In genomic region chr6:36566418-36566905, GRCh38 we compare ENCODE assay signal across 1 cellular context.
TF ChIP-seq lines count a peak whose summit lies in the region.

No MANE protein-coding gene starts in this region.

TF ChIP-seq in HepG2, 621 proteins besides CTCF, POLR2A, EP300 and RAD21 (continued from another document and continues in another):
- TF ChIP-seq PAXIP1 (CRISPR knock-in tag; conservative IDR thresholded peaks at IDR 0.05) = peak; percentile 92
- TF ChIP-seq ZNF263 (CRISPR knock-in tag; IDR thresholded peaks at IDR 0.05) = no peak
- no peak for TF ChIP-seq BRD4 (CRISPR knock-in tag; IDR thresholded peaks at IDR 0.05)
- TF ChIP-seq ZBTB21 (CRISPR knock-in tag; IDR thresholded peaks at IDR 0.05) = peak; percentile 79
- no peak for TF ChIP-seq GLI4 (CRISPR knock-in tag; IDR thresholded peaks at IDR 0.05; ENCODE audit: borderline replicate concordance)
- TF ChIP-seq HMGXB3 (CRISPR knock-in tag; IDR thresholded peaks at IDR 0.05; ENCODE audit: borderline replicate concordance) = 0 out of 2 replicates have a peak, but pooled peaks have one; percentile 45
- TF ChIP-seq ARNTL (CRISPR knock-in tag; IDR thresholded peaks at IDR 0.05) = peak; percentile 90
- TF ChIP-seq AHR (CRISPR knock-in tag; IDR thresholded peaks at IDR 0.05) = 0 out of 2 replicates have a peak, but pooled peaks have one; percentile 44
- peak; percentile 75; the same call in 1 of the 2 replicates for TF ChIP-seq FOXK1 (CRISPR knock-in tag; IDR thresholded peaks at IDR 0.05; ENCODE audit: borderline replicate concordance, low read depth)
- no peak for TF ChIP-seq ZNF572 (CRISPR knock-in tag; IDR thresholded peaks at IDR 0.05)
- peak; percentile 71; the same call in 1 of the 2 replicates for TF ChIP-seq KAT7 (CRISPR knock-in tag; IDR thresholded peaks at IDR 0.05; ENCODE audit: borderline replicate concordance)
- no peak for TF ChIP-seq ZNF616 (CRISPR knock-in tag; IDR thresholded peaks at IDR 0.05; ENCODE audit: low read depth)
- TF ChIP-seq SMARCE1 (IDR thresholded peaks at IDR 0.05; ENCODE audit: borderline replicate concordance) = no peak
- TF ChIP-seq SOX5 (CRISPR knock-in tag; IDR thresholded peaks at IDR 0.05; ENCODE audit: borderline replicate concordance) = peak; percentile 85
- TF ChIP-seq ZNF580 (CRISPR knock-in tag; IDR thresholded peaks at IDR 0.05; ENCODE audit: borderline replicate concordance, low read depth) = 0 out of 2 replicates have a peak, but pooled peaks have one; percentile 67
- TF ChIP-seq ZNF563 (CRISPR knock-in tag; IDR thresholded peaks at IDR 0.05) = no peak
- TF ChIP-seq ZNF350 (CRISPR knock-in tag; IDR thresholded peaks at IDR 0.05; ENCODE audit: borderline replicate concordance, low read depth) = peak; percentile 32; the same call in 1 of the 2 replicates
- TF ChIP-seq ZNF556 (CRISPR knock-in tag; IDR thresholded peaks at IDR 0.05; ENCODE audit: borderline replicate concordance) = peak; percentile 94
- TF ChIP-seq ZNF282 (IDR thresholded peaks at IDR 0.05; ENCODE audit: partially characterized antibody) = no peak
- TF ChIP-seq HNF1A (IDR thresholded peaks at IDR 0.05; ENCODE audit: low read depth) = peak; percentile 45
- peak; percentile 50; the same call in 1 of the 2 replicates for TF ChIP-seq HNF1A (CRISPR knock-in tag; IDR thresholded peaks at IDR 0.05; ENCODE audit: borderline replicate concordance)
- TF ChIP-seq ZNF776 (CRISPR knock-in tag; IDR thresholded peaks at IDR 0.05) = no peak
- peak; percentile 47; the same call in 1 of the 2 replicates for TF ChIP-seq TBX3 (IDR thresholded peaks at IDR 0.05; ENCODE audit: borderline replicate concordance)
- TF ChIP-seq BATF2 (CRISPR knock-in tag; IDR thresholded peaks at IDR 0.05) = no peak
- TF ChIP-seq CREM (IDR thresholded peaks at IDR 0.05) = peak; percentile 77
- no peak for TF ChIP-seq CREM (CRISPR knock-in tag; IDR thresholded peaks at IDR 0.05)
- peak; percentile 23; the same call in 1 of the 2 replicates for TF ChIP-seq NR2F2 (IDR thresholded peaks at IDR 0.05; ENCODE audit: borderline replicate concordance, low read depth)
- TF ChIP-seq NBN (conservative IDR thresholded peaks at IDR 0.05) = no peak
- TF ChIP-seq ZNF501 (CRISPR knock-in tag; IDR thresholded peaks at IDR 0.05) = peak; percentile 37; the same call in 1 of the 2 replicates
- no peak for TF ChIP-seq RBFOX2 (IDR thresholded peaks at IDR 0.05; ENCODE audit: low read depth, low read length)
- peak; percentile 74 for TF ChIP-seq ZNF317 (CRISPR knock-in tag; IDR thresholded peaks at IDR 0.05)
- TF ChIP-seq MATR3 (CRISPR knock-in tag; IDR thresholded peaks at IDR 0.05) = no peak
- TF ChIP-seq ZNF460 (CRISPR knock-in tag; IDR thresholded peaks at IDR 0.05; ENCODE audit: borderline replicate concordance) = peak; percentile 95
- TF ChIP-seq MLX (CRISPR knock-in tag; IDR thresholded peaks at IDR 0.05) = peak; percentile 65
- peak; percentile 51 for TF ChIP-seq NR2F6 (IDR thresholded peaks at IDR 0.05)
- peak; percentile 81 for TF ChIP-seq NR2F6 (CRISPR knock-in tag; IDR thresholded peaks at IDR 0.05)
- TF ChIP-seq ZNF562 (CRISPR knock-in tag; IDR thresholded peaks at IDR 0.05; ENCODE audit: borderline replicate concordance) = no peak
- TF ChIP-seq HNF1B (CRISPR knock-in tag; IDR thresholded peaks at IDR 0.05) = peak; percentile 79
- peak; percentile 96 for TF ChIP-seq MYC (CRISPR knock-in tag; IDR thresholded peaks at IDR 0.05; ENCODE audit: borderline replicate concordance)
- TF ChIP-seq ZNF431 (CRISPR knock-in tag; IDR thresholded peaks at IDR 0.05; ENCODE audit: borderline replicate concordance, low read depth) = no peak
- TF ChIP-seq FOXC1 (CRISPR knock-in tag; IDR thresholded peaks at IDR 0.05; ENCODE audit: borderline replicate concordance) = no peak; the same call in 1 of the 2 replicates
- TF ChIP-seq CHD4 (IDR thresholded peaks at IDR 0.05; ENCODE audit: borderline replicate concordance, low read length) = peak; percentile 99; the same call in 1 of the 2 replicates
- peak; percentile 68 for TF ChIP-seq REPIN1 (CRISPR knock-in tag; IDR thresholded peaks at IDR 0.05; ENCODE audit: borderline replicate concordance, low read depth)
- TF ChIP-seq TRIM22 (IDR thresholded peaks at IDR 0.05) = no peak
- TF ChIP-seq CEBPG (CRISPR knock-in tag; IDR thresholded peaks at IDR 0.05) = peak; percentile 85
- no peak for TF ChIP-seq TCF7L2 (IDR thresholded peaks at IDR 0.05; ENCODE audit: low read depth, low read length)
- peak; percentile 96 for TF ChIP-seq SALL1 (CRISPR knock-in tag; IDR thresholded peaks at IDR 0.05)
- TF ChIP-seq ZNF614 (CRISPR knock-in tag; IDR thresholded peaks at IDR 0.05; ENCODE audit: borderline replicate concordance) = peak; percentile 81
- peak; percentile 81 for TF ChIP-seq ZKSCAN1 (IDR thresholded peaks at IDR 0.05; ENCODE audit: low read length)
- TF ChIP-seq KDM1A (CRISPR knock-in tag; IDR thresholded peaks at IDR 0.05) = peak; percentile 94
- no peak for TF ChIP-seq ZNF543 (CRISPR knock-in tag; IDR thresholded peaks at IDR 0.05)
- peak; percentile 79 for TF ChIP-seq RARA (CRISPR knock-in tag; IDR thresholded peaks at IDR 0.05)
- no peak for TF ChIP-seq POLR2AphosphoS2 (IDR thresholded peaks at IDR 0.05; ENCODE audit: low read depth, low read length)
